Comparison of ENCODE assay signal across 9 cellular contexts in genomic region chr10:6786579-6787031, GRCh38.
DNase-seq lines count a peak whose midpoint lies in the region; ATAC-seq and TF ChIP-seq lines count a peak whose summit lies in the region.
"Had no signal": no experiment of that assay in that cellular context is flagged by ENCODE, and none has a peak within 500 bp of the region (broad histone marks: within the 10 kb centered on the region; RNA-seq: fewer than 3 reads in every experiment).

No MANE protein-coding gene starts in this region.

- peak; percentile 45 for TF ChIP-seq CTCF in WI38 (IDR thresholded peaks at IDR 0.05; ENCODE audit: low read depth, low read length)
- no peak for TF ChIP-seq CTCF in lower leg skin (IDR thresholded peaks at IDR 0.05)

- no peak for ATAC-seq in esophagus mucosa
- ATAC-seq: activated naive CD4-positive, alpha-beta T cell treated with anti-CD3 and anti-CD28 coated beads, Interleukin-2, amount 50 U/mL, for 72 hours had no signal

- no peaks in the 10 kb centered on the region for H3K4me1 ChIP-seq in SJCRH30

- DNase-seq in G401 (ENCODE audit: low spot score) (peak; percentile 7), foreskin melanocyte (peak; percentile 56), renal cortical epithelial cell (ENCODE audit: low read depth) (peak; percentile 68), erythroblast (lab: John Stamatoyannopoulos, UW) (no peak), lower leg skin (ENCODE audit: low spot score in 2 of 2) (no peak), SJCRH30 (no peak)

- in situ Hi-C loops in G401 (cut with HindIII; ENCODE audit: low sequenced_read_pairs): no loop called here

- no peaks in the 10 kb centered on the region for H3K27me3 ChIP-seq in SJCRH30

- no peak overlapping the region for H3K27ac ChIP-seq in SJCRH30

- no peaks in the 10 kb centered on the region for H3K36me3 ChIP-seq in SJCRH30

- 9 to 14% methylated on average over 10 of the region's 10 CpGs for WGBS in lower leg skin, 2 donors

- H3K4me3 ChIP-seq in WI38 (ENCODE audit: low read depth, low read length) (peak overlapping the region; percentile 48), lower leg skin (ENCODE audit: low read depth, poor library complexity, severe bottlenecking) (no peak overlapping the region), SJCRH30 (no peak overlapping the region)

- no peaks in the 10 kb centered on the region for H3K9me3 ChIP-seq in SJCRH30 (replicated peaks)

- intact Hi-C loops in lower leg skin (cut with DNase I; ENCODE audit: low total_unique reads): no loop called here

- TF ChIP-seq POLR2A in erythroblast (IDR thresholded peaks at IDR 0.05; ENCODE audit: low read length): no peak
- no peak for TF ChIP-seq POLR2A in lower leg skin (IDR thresholded peaks at IDR 0.05)

Comparison
In these comparisons a context has a peak if more than half of its experiments do, and no peak if none do; other contexts are left out.
1. DNase-seq: peak in G401 (single experiment), foreskin melanocyte (single experiment) and renal cortical epithelial cell (single experiment); none in erythroblast (0 of 2), lower leg skin (0 of 2) and SJCRH30 (0 of 2).